Comparison of ENCODE assay signal across 17 cellular contexts in the genomic region with DNA sequence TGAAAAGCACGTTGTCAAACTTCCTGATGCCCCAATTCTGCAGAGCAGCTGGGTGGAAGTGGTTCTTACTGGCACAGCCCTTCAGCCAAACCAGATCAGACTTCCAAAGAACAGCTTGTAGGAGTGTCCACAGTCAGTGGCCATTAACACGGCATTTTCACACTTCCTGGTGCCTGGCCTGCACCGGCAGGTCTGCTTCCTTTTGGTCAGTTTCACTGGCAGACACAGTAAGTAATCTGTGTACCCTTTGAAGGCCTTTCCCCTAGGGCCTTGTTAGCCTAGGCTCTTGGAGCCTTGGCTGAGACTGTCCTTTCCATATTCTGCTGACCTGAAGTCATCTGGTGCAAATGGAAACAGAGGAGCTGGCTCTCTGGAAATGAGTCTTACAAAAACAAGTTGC.
"Had no signal": no experiment of that assay in that cellular context is flagged by ENCODE, and none has a peak within 500 bp of the region (broad histone marks: within the 10 kb centered on the region; RNA-seq: fewer than 3 reads in every experiment).

No MANE protein-coding gene starts in this region.

- H3K27me3 ChIP-seq: neutrophil, thyroid gland had no signal

- H3K4me3 Mint-ChIP-seq: activated naive CD8-positive, alpha-beta T cell treated with anti-CD3 and anti-CD28 coated beads, Interleukin-2, amount 10 ng/mL, durations not matched to agents 7 days and 5 days; activated T-helper 1 cell treated with anti-CD3 and anti-CD28 coated beads, Interleukin-12 subunit alpha, Interleukin-12 subunit beta, Interleukin-2, Interleukin-4 antibody, amounts not matched to agents 30 ng/mL and 10 ng/mL and 1 ng/mL, durations not matched to agents 14 hours and 24 hours and 36 hours; effector memory CD8-positive, alpha-beta T cell; naive thymus-derived CD4-positive, alpha-beta T cell had no signal

- ATAC-seq: effector memory CD8-positive, alpha-beta T cell; naive thymus-derived CD4-positive, alpha-beta T cell had no signal

- H3K36me3 ChIP-seq: neutrophil, thyroid gland had no signal

- H3K27ac ChIP-seq: epithelial cell of prostate, neutrophil, thyroid gland had no signal

- FAIRE-seq: frontal cortex, urothelium cell line had no signal

- H3K9me3 Mint-ChIP-seq: activated naive CD8-positive, alpha-beta T cell treated with anti-CD3 and anti-CD28 coated beads, Interleukin-2, amount 10 ng/mL, durations not matched to agents 7 days and 5 days had no signal

- H3K27me3 Mint-ChIP-seq: activated naive CD8-positive, alpha-beta T cell treated with anti-CD3 and anti-CD28 coated beads, Interleukin-2, amount 10 ng/mL, durations not matched to agents 7 days and 5 days had no signal

- DNase-seq: activated CD4-positive, alpha-beta T cell treated with anti-CD3 and anti-CD28 coated beads, Interleukin-2, amount 50 U/mL, for 1 hour; activated CD8-positive, alpha-beta memory T cell treated with anti-CD3 and anti-CD28 coated beads for 24 hours; activated naive CD4-positive, alpha-beta T cell; activated naive CD8-positive, alpha-beta T cell treated with anti-CD3 and anti-CD28 coated beads, Interleukin-2, amount 10 ng/mL, durations not matched to agents 7 days and 5 days; anterior cingulate cortex; dermis blood vessel endothelial cell; effector memory CD8-positive, alpha-beta T cell; head of caudate nucleus; naive thymus-derived CD4-positive, alpha-beta T cell; stimulated activated CD4-positive, alpha-beta T cell treated with anti-CD3 and anti-CD28 coated beads, Interleukin-12 subunit alpha, Interleukin-12 subunit beta, amount 100 ng/mL, for 4 hours; stimulated activated CD4-positive, alpha-beta T cell treated with anti-CD3 and anti-CD28 coated beads, Interleukin-2, amount 100 ng/mL, for 24 hours; thyroid gland had no signal

- H3K4me1 ChIP-seq: thyroid gland had no signal

- H3K9me3 ChIP-seq: thyroid gland had no signal

- H3K27ac Mint-ChIP-seq: activated naive CD8-positive, alpha-beta T cell treated with anti-CD3 and anti-CD28 coated beads, Interleukin-2, amount 10 ng/mL, durations not matched to agents 7 days and 5 days; activated T-helper 1 cell treated with anti-CD3 and anti-CD28 coated beads, Interleukin-12 subunit alpha, Interleukin-12 subunit beta, Interleukin-2, Interleukin-4 antibody, amounts not matched to agents 30 ng/mL and 10 ng/mL and 1 ng/mL, durations not matched to agents 14 hours and 24 hours and 36 hours; effector memory CD8-positive, alpha-beta T cell; naive thymus-derived CD4-positive, alpha-beta T cell had no signal

- H3K36me3 Mint-ChIP-seq: activated naive CD8-positive, alpha-beta T cell treated with anti-CD3 and anti-CD28 coated beads, Interleukin-2, amount 10 ng/mL, durations not matched to agents 7 days and 5 days had no signal

- H3K4me1 Mint-ChIP-seq: activated naive CD8-positive, alpha-beta T cell treated with anti-CD3 and anti-CD28 coated beads, Interleukin-2, amount 10 ng/mL, durations not matched to agents 7 days and 5 days; naive thymus-derived CD4-positive, alpha-beta T cell had no signal

- H3K4me3 ChIP-seq: thyroid gland had no signal
